In the genomic region with DNA sequence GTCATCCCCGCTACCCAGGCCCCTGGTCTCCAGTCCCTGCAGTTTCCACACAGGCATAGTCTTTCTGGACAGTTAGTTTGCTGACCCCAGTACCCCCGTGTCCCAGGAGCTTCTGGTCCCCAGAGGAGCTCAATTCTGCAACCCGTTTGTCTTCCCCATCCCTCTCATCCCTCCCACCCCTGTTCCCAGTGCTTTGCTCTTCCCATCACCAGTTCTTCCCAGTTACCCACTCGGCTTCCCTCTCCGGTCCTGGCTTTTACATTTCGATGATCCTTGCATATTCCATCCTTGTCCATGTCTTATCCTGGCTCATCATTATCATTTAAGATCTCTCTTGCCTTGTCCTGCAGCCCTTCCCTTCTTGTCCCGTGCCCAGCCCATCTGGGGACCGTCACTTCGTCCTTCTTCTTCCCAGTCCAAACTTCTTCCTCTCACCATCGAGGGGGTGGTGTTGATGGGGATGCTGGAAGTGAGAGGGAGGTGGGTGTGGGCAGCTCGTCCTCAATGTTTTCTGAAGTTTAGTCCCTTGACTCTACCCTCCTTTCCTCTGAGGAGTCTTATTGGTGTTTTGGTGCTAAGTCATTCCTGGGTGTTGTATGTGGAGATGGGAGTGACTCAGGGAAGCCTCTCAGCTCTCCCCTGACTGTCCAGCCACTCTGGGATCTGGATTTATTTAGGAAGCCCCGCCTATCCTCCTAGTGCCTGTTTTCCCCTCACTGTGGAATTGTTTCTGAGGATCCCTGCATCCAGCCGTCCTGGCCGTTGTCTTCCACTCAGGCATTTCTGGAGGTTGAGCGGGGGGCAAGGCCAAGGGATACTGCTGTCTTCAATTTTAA, we compare ENCODE assay signal across 1 cellular context.
TF ChIP-seq lines count a peak whose summit lies in the region.

No MANE protein-coding gene starts in this region.

TF ChIP-seq in GM23338, 12 proteins besides CTCF, POLR2A, EP300 and RAD21 (continued from another document):
- TF ChIP-seq REST (IDR thresholded peaks at IDR 0.05; ENCODE audit: unreplicated experiment), result no peak
TF ChIP-seq in GM23338: peak in this region for 0.
